In the genomic region with DNA sequence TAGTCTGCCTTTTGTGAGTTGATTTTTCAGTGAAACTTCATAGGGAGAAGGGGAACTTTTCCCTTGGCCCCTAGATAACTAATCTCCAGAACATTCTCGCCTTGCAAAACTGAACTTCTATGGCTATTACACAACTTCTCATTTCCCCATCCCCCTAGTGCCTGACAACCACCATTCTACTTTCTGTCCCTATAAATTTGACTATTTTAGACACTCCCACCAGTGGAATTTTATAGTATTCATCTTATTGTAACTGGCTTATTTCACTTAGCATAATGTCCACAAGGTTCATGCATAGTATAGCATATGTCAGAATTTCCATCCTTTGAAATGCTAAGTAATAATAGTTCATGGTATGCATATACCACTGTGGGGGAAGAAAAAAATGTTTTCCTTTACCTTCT, we compare ENCODE assay signal across 11 cellular contexts. TPM values are rescaled to one million over a fixed set of nuclear protein-coding genes. Genes with fewer than 3 reads are reported as not detected.
DNase-seq lines count a peak whose midpoint lies in the region; ATAC-seq and TF ChIP-seq lines count a peak whose summit lies in the region.
"Had no signal": no experiment of that assay in that cellular context is flagged by ENCODE, and none has a peak within 500 bp of the region (broad histone marks: within the 10 kb centered on the region; RNA-seq: fewer than 3 reads in every experiment).

No MANE protein-coding gene starts in this region.

- no peaks in the 10 kb centered on the region for H3K36me3 ChIP-seq in esophagus squamous epithelium

- H3K9me3 ChIP-seq in esophagus squamous epithelium, result no peaks in the 10 kb centered on the region

- ATAC-seq in activated T-cell treated with anti-CD3 and anti-CD28 coated beads, Interleukin-2, amount 50 U/mL, for 72 hours (replicated peaks in 1 of 2), result peak; percentile 81 to 82
- peak; percentile 78 to 83 for ATAC-seq in stimulated activated naive B cell treated with anti-CD40 and anti-IgM and Interleukin-4, amounts not matched to agents 10 μg/mL and 1 μg/mL and 100 μg/mL, for 72 hours (replicated peaks)

- H3K27me3 ChIP-seq in esophagus squamous epithelium, result no peaks in the 10 kb centered on the region

- no peak overlapping the region for H3K4me3 ChIP-seq in NB4 (ENCODE audit: low read depth, low read length)
- no peak overlapping the region for H3K4me3 ChIP-seq in esophagus squamous epithelium

- intact Hi-C loops in esophagus squamous epithelium (cut with DNase I), result no loop called here

- DNase-seq in activated T-cell treated with anti-CD3 and anti-CD28 coated beads, Interleukin-2, amount 50 U/mL, for 72 hours, result no peak
- no peak for DNase-seq in activated T-cell treated with anti-CD3 and anti-CD28 coated beads, Interleukin-2, amount 50 U/mL, for 1 hour
- DNase-seq in NB4 (ENCODE audit: low read depth) (peak; percentile 78), esophagus squamous epithelium (lab: John Stamatoyannopoulos, UW) (no peak), NCI-H187 (lab: John Stamatoyannopoulos, UW) (no peak), HT-29 (ENCODE audit: low spot score) (no peak), OCI-M2 (lab: John Stamatoyannopoulos, UW; ENCODE audit: unreplicated experiment) (no peak)
- no peak for DNase-seq in stimulated activated naive B cell treated with anti-CD40 and anti-IgM and Interleukin-4, amounts not matched to agents 10 μg/mL and 1 μg/mL and 100 μg/mL, for 72 hours
- DNase-seq: foreskin melanocyte, NCI-H2227 treated with DMSO at 0.1 percent for 48 hours had no signal

- TF ChIP-seq POLR2A in NB4 (IDR thresholded peaks at IDR 0.05; ENCODE audit: extremely low read depth, insufficient read length) (no peak), esophagus squamous epithelium (IDR thresholded peaks at IDR 0.05) (no peak)

- H3K27me3 Mint-ChIP-seq in activated T-cell treated with anti-CD3 and anti-CD28 coated beads, Interleukin-2, amount 50 U/mL, for 72 hours (ENCODE audit: low read depth), result no peaks in the 10 kb centered on the region
- no peaks in the 10 kb centered on the region for H3K27me3 Mint-ChIP-seq in stimulated activated naive B cell treated with anti-CD40 and anti-IgM and Interleukin-4, amounts not matched to agents 10 μg/mL and 1 μg/mL and 100 μg/mL, for 72 hours

- TF ChIP-seq CTCF in NB4 (IDR thresholded peaks at IDR 0.05; ENCODE audit: low read depth, low read length) (no peak), esophagus squamous epithelium (IDR thresholded peaks at IDR 0.05) (no peak)

- H3K36me3 Mint-ChIP-seq in activated T-cell treated with anti-CD3 and anti-CD28 coated beads, Interleukin-2, amount 50 U/mL, for 72 hours (ENCODE audit: insufficient read depth in 2 of 2), result no peaks in the 10 kb centered on the region
- H3K36me3 Mint-ChIP-seq in stimulated activated naive B cell treated with anti-CD40 and anti-IgM and Interleukin-4, amounts not matched to agents 10 μg/mL and 1 μg/mL and 100 μg/mL, for 72 hours, result peaks cover 2 to 8% of the 10 kb centered on the region in 2 donors

- H3K4me1 Mint-ChIP-seq in activated T-cell treated with anti-CD3 and anti-CD28 coated beads, Interleukin-2, amount 50 U/mL, for 72 hours (ENCODE audit: low read depth), result peaks cover 51% of the 10 kb centered on the region
- peaks cover 26 to 49% of the 10 kb centered on the region in 2 donors for H3K4me1 Mint-ChIP-seq in stimulated activated naive B cell treated with anti-CD40 and anti-IgM and Interleukin-4, amounts not matched to agents 10 μg/mL and 1 μg/mL and 100 μg/mL, for 72 hours

- WGBS in esophagus squamous epithelium, 2 donors, result 48 to 86% methylated on average over 1 of the region's 1 CpG

- peaks cover 0 to 3% of the 10 kb centered on the region in 2 donors for H3K9me3 Mint-ChIP-seq in activated T-cell treated with anti-CD3 and anti-CD28 coated beads, Interleukin-2, amount 50 U/mL, for 72 hours
- H3K9me3 Mint-ChIP-seq in stimulated activated naive B cell treated with anti-CD40 and anti-IgM and Interleukin-4, amounts not matched to agents 10 μg/mL and 1 μg/mL and 100 μg/mL, for 72 hours, result peaks cover 5% of the 10 kb centered on the region in 2 donors

- H3K27ac ChIP-seq in esophagus squamous epithelium, result peak overlapping the region in 3 of 4 donors; percentile 38 to 60 (median 59)

- H3K4me3 Mint-ChIP-seq in activated T-cell treated with anti-CD3 and anti-CD28 coated beads, Interleukin-2, amount 50 U/mL, for 72 hours, result peak overlapping the region in 1 of 2 donors; percentile 3
- no peak overlapping the region for H3K4me3 Mint-ChIP-seq in stimulated activated naive B cell treated with anti-CD40 and anti-IgM and Interleukin-4, amounts not matched to agents 10 μg/mL and 1 μg/mL and 100 μg/mL, for 72 hours
- H3K4me3 Mint-ChIP-seq: T-helper 2 cell treated with Interferon-gamma antibody and Interleukin-4, amounts not matched to agents 5 μg/mL and 100 μg/mL, for 36 hours had no signal

- peaks cover under 1 to 29% (median 9%) of the 10 kb centered on the region in 3 donors for H3K4me1 ChIP-seq in esophagus squamous epithelium

- peak overlapping the region; percentile 64 for H3K27ac Mint-ChIP-seq in activated T-cell treated with anti-CD3 and anti-CD28 coated beads, Interleukin-2, amount 50 U/mL, for 72 hours
- no peak overlapping the region for H3K27ac Mint-ChIP-seq in stimulated activated naive B cell treated with anti-CD40 and anti-IgM and Interleukin-4, amounts not matched to agents 10 μg/mL and 1 μg/mL and 100 μg/mL, for 72 hours
- H3K27ac Mint-ChIP-seq: T-helper 2 cell treated with Interferon-gamma antibody and Interleukin-4, amounts not matched to agents 5 μg/mL and 100 μg/mL, for 36 hours had no signal

RNA-seq across cellular contexts. Expression of gene CPM, which starts 30.5 kb away (rescaled TPM):
- total RNA-seq in activated T-cell treated with anti-CD3 and anti-CD28 coated beads, Interleukin-2, amount 50 U/mL, for 72 hours, result 10 to 100 TPM in 1 of 2 donors, 1 to 10 TPM in 1; 8.4 to 17.7 TPM
- 10 to 100 TPM; 10.9 to 35.5 (median 20.6) TPM for total RNA-seq in esophagus squamous epithelium
- total RNA-seq in HT-29 (2014; rRNA removed; shearing (Covaris generic)), result 0.34 TPM in 1 of 2 replicates, not detected in the other
